ENCODE assay signal across 8 cellular contexts in genomic region chr19:38684078-38684861, GRCh38. TPM values are rescaled to one million over a fixed set of nuclear protein-coding genes. Genes with fewer than 3 reads are reported as not detected.
DNase-seq lines count a peak whose midpoint lies in the region; ATAC-seq lines count a peak whose summit lies in the region.

No MANE protein-coding gene starts in this region.

- peaks cover 3 to 13% of the 10 kb centered on the region in 2 donors for H3K36me3 Mint-ChIP-seq in activated T-cell treated with anti-CD3 and anti-CD28 coated beads, Interleukin-2, amount 50 U/mL, for 72 hours (ENCODE audit: insufficient read depth in 2 of 2)

- H3K9me3 Mint-ChIP-seq in activated T-cell treated with anti-CD3 and anti-CD28 coated beads, Interleukin-2, amount 50 U/mL, for 72 hours, result peaks cover 0 to 3% of the 10 kb centered on the region in 2 donors

- H3K4me3 Mint-ChIP-seq in activated T-cell treated with anti-CD3 and anti-CD28 coated beads, Interleukin-2, amount 50 U/mL, for 72 hours, result peak overlapping the region; percentile 67 to 82

- peak overlapping the region; percentile 88 for H3K27ac Mint-ChIP-seq in activated T-cell treated with anti-CD3 and anti-CD28 coated beads, Interleukin-2, amount 50 U/mL, for 72 hours

- intact Hi-C loops in left cardiac atrium (cut with DNase I), result no loop called here

- peak in 2 of 3 experiments; percentile 15 to 24 for DNase-seq in NCI-H1417 (lab: John Stamatoyannopoulos, UW)
- no peak for DNase-seq in NCI-H1417 treated with DMSO at 0.1 percent for 48 hours (lab: John Stamatoyannopoulos, UW)
- peak; percentile 94 for DNase-seq in NCI-H2227 (lab: John Stamatoyannopoulos, UW; ENCODE audit: unreplicated experiment)
- DNase-seq in activated T-cell treated with anti-CD3 and anti-CD28 coated beads, Interleukin-2, amount 50 U/mL, for 72 hours, result peak; percentile 51 to 66
- DNase-seq in left cardiac atrium, result peak; percentile 80

- peaks cover 82 to 87% (median 83%) of the 10 kb centered on the region in 3 donors for H3K4me1 ChIP-seq in skeletal muscle tissue (ENCODE audit: control insufficient read depth in 3 of 3, insufficient read depth in 3 of 3, low read length in 3 of 3)

- peak overlapping the region; percentile 19 to 81 (median 76) for H3K9ac ChIP-seq in skeletal muscle tissue (ENCODE audit: low read depth in 1 of 3, low read length in 3 of 3)

- no peaks in the 10 kb centered on the region for H3K27me3 ChIP-seq in skeletal muscle tissue (ENCODE audit: control insufficient read depth in 3 of 3, insufficient read depth in 3 of 3, low read length in 3 of 3)

- ATAC-seq in activated T-cell treated with anti-CD3 and anti-CD28 coated beads, Interleukin-2, amount 50 U/mL, for 72 hours (replicated peaks in 1 of 2), result peak; percentile 61 to 68
- ATAC-seq in left cardiac atrium (peak; percentile 60 to 86), GM18858 (IDR thresholded peaks at IDR 0.05; ENCODE audit: unreplicated experiment) (no peak), GM21576 (IDR thresholded peaks at IDR 0.05; ENCODE audit: unreplicated experiment) (no peak)

- no peaks in the 10 kb centered on the region for H3K9me3 ChIP-seq in skeletal muscle tissue (ENCODE audit: control insufficient read depth in 3 of 3, low read length in 3 of 3)

- H3K36me3 ChIP-seq in skeletal muscle tissue (ENCODE audit: control insufficient read depth in 3 of 3, insufficient read depth in 3 of 3, low read length in 3 of 3), result peaks cover 0 to 2% (median 0%) of the 10 kb centered on the region in 3 donors

- peaks cover 79% of the 10 kb centered on the region for H3K4me1 Mint-ChIP-seq in activated T-cell treated with anti-CD3 and anti-CD28 coated beads, Interleukin-2, amount 50 U/mL, for 72 hours (ENCODE audit: low read depth)

- H3K4me3 ChIP-seq in skeletal muscle tissue (ENCODE audit: low read length in 3 of 3), result peak overlapping the region; percentile 20 to 35 (median 33)

- H3K27me3 Mint-ChIP-seq in activated T-cell treated with anti-CD3 and anti-CD28 coated beads, Interleukin-2, amount 50 U/mL, for 72 hours (ENCODE audit: low read depth), result no peaks in the 10 kb centered on the region

- H3K27ac ChIP-seq in skeletal muscle tissue (ENCODE audit: low read depth, low read length), result peak overlapping the region; percentile 90

RNA-seq across cellular contexts. Expression of gene ACTN4, which starts 36.8 kb away (rescaled TPM):
- 100 to 1,000 TPM; 200 to 227 TPM for total RNA-seq in activated T-cell treated with anti-CD3 and anti-CD28 coated beads, Interleukin-2, amount 50 U/mL, for 72 hours
- total RNA-seq in left cardiac atrium, result 100 to 1,000 TPM; 160 to 333 TPM
- 42.3 TPM for total RNA-seq in skeletal muscle tissue

Comparison
In these comparisons a context has a peak if more than half of its experiments do, and no peak if none do; other contexts are left out.
1. ATAC-seq: peak in activated T-cell treated with anti-CD3 and anti-CD28 coated beads, Interleukin-2, amount 50 U/mL, for 72 hours (2 of 2) and left cardiac atrium (2 of 2); none in GM18858 (single experiment) and GM21576 (single experiment).